ENCODE assay signal across 6 cellular contexts in the genomic region with DNA sequence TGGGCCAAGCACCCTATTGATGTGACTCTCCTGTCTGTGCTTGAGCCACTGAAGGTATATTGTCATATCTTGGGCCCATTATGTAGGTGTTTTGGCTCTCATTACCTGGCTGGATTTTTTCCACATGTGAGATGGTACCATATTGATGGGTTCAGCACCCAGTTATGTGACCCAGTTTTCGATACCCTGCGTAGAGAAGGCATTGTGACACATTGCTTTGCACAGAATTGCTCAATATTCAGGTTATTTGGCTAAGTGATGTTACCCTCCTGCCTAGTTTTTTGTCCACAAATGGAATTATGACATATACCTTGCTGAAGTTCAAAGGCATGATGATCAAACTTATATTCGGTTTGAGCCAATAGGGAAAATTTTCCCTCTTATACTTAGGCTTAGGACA.
"Had no signal": no experiment of that assay in that cellular context is flagged by ENCODE, and none has a peak within 500 bp of the region (broad histone marks: within the 10 kb centered on the region; RNA-seq: fewer than 3 reads in every experiment).

No MANE protein-coding gene starts in this region.

- H3K4me3 ChIP-seq: K562 had no signal

- H3K27ac ChIP-seq: HL-60 had no signal

- DNase-seq: IMR-90, KBM-7, KG1 had no signal

- ATAC-seq: HepG2, K562 had no signal
